Comparison of ENCODE assay signal across 1 cellular context in genomic region chr10:134743-135600, GRCh38.
TF ChIP-seq lines count a peak whose summit lies in the region.

Gene ZMYND11, plus strand, starts transcription at chr10:135455. Its CDS starts 44,558 bp downstream, at chr10:180013.

TF ChIP-seq in K562, 482 proteins besides CTCF, POLR2A, EP300 and RAD21 (continued from another document):
- TF ChIP-seq HES1 (IDR thresholded peaks at IDR 0.05; ENCODE audit: low read depth) (no peak), RB1 (IDR thresholded peaks at IDR 0.05; ENCODE audit: low read depth) (0 out of 2 replicates have a peak, but pooled peaks have one; percentile 10), ASH1L (IDR thresholded peaks at IDR 0.05; ENCODE audit: borderline replicate concordance, low read depth, partially characterized antibody) (no peak), ZNF263 (CRISPR knock-in tag; IDR thresholded peaks at IDR 0.05; ENCODE audit: borderline replicate concordance) (peak; percentile 81), ZNF140 (CRISPR knock-in tag; IDR thresholded peaks at IDR 0.05) (no peak), PCBP2 (IDR thresholded peaks at IDR 0.05; ENCODE audit: low read depth, low read length, poor library complexity, severe bottlenecking) (no peak), FOXJ2 (tag; IDR thresholded peaks at IDR 0.05) (no peak), ZNF76 (CRISPR knock-in tag; IDR thresholded peaks at IDR 0.05; ENCODE audit: borderline replicate concordance) (no peak)
